14 cellular contexts compared by ENCODE assay signal in the genomic region with DNA sequence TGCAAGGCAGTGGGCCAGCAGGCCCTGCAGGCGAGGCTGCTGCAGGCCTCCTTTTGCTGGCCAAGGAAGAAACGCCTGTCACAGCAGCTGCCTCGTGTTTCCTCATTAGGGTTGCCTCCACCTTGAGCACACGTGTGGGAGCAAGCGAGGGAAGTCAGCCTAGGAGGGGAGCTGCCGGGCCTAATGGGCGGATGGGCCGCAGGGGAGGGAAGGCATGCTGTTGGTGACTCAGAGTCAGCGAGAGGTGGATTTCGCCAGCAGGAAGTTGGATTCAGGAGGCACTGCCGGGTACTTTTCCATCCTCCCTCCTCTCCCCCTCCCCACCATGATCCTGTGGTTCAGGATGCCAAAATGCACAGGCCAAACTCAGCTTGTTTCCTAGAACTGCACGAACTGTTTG.
A peak's percentile ranks its signal among the peaks of the same experiment; 100 is the strongest.
DNase-seq lines count a peak whose midpoint lies in the region; ATAC-seq and TF ChIP-seq lines count a peak whose summit lies in the region.
"Had no signal": no experiment of that assay in that cellular context is flagged by ENCODE, and none has a peak within 500 bp of the region (broad histone marks: within the 10 kb centered on the region; RNA-seq: fewer than 3 reads in every experiment).

No MANE protein-coding gene starts in this region.

- intact Hi-C loops in MCF 10A (cut with micrococcal nuclease) (no loop called here), mammary epithelial cell (cut with micrococcal nuclease) (no loop called here), vagina (cut with DNase I) (no loop called here)

- TF ChIP-seq POLR2A in vagina (IDR thresholded peaks at IDR 0.05): no peak

- no peak overlapping the region for H3K27ac ChIP-seq in mammary epithelial cell (ENCODE audit: insufficient read depth, low read depth, low read length)
- H3K27ac ChIP-seq in vagina: peak overlapping the region; percentile 55
- H3K27ac ChIP-seq: esophagus muscularis mucosa, ovary had no signal

- DNase-seq in MCF 10A (ENCODE audit: unreplicated experiment) (peak; percentile 70), mammary epithelial cell (no peak), glutamatergic neuron (peak; percentile 12), vagina (ENCODE audit: extremely low spot score in 2 of 2) (peak in 1 of 2 donors; percentile 91), NCI-H1092 (lab: John Stamatoyannopoulos, UW) (no peak), NCI-H82 treated with DMSO at 0.1 percent for 48 hours (lab: John Stamatoyannopoulos, UW; ENCODE audit: unreplicated experiment) (no peak)
- no peak for DNase-seq in activated CD4-positive, alpha-beta T cell treated with anti-CD3 and anti-CD28 coated beads, Interleukin-2, amount 50 U/mL, for 1 hour
- DNase-seq: activated naive CD4-positive, alpha-beta T cell treated with anti-CD3 and anti-CD28 coated beads for 36 hours; central memory CD4-positive, alpha-beta T cell; NCI-H524 treated with DMSO at 0.1 percent for 48 hours had no signal

- no peak overlapping the region for H2AFZ ChIP-seq in mammary epithelial cell (ENCODE audit: low read depth, low read length)

- H3K4me1 Mint-ChIP-seq in MCF 10A (ENCODE audit: insufficient read depth, unreplicated experiment) (no peaks in the 10 kb centered on the region), glutamatergic neuron (ENCODE audit: low read depth, unreplicated experiment) (no peaks in the 10 kb centered on the region)

- H3K9ac ChIP-seq in mammary epithelial cell (ENCODE audit: insufficient read depth, low read length): no peak overlapping the region

- H3K4me3 Mint-ChIP-seq in MCF 10A (ENCODE audit: unreplicated experiment) (no peak overlapping the region), glutamatergic neuron (ENCODE audit: unreplicated experiment) (no peak overlapping the region)
- H3K4me3 Mint-ChIP-seq: activated naive CD4-positive, alpha-beta T cell treated with anti-CD3 and anti-CD28 coated beads for 36 hours; mesothelial cell of epicardium had no signal

- H3K27me3 Mint-ChIP-seq in MCF 10A (ENCODE audit: insufficient read depth, unreplicated experiment): no peaks in the 10 kb centered on the region
- no peaks in the 10 kb centered on the region for H3K27me3 Mint-ChIP-seq in glutamatergic neuron (ENCODE audit: unreplicated experiment)

- H3K79me2 ChIP-seq in mammary epithelial cell (ENCODE audit: insufficient read depth, low read length): no peaks in the 10 kb centered on the region

- no peaks in the 10 kb centered on the region for H3K36me3 Mint-ChIP-seq in MCF 10A (ENCODE audit: insufficient read depth, unreplicated experiment)
- no peaks in the 10 kb centered on the region for H3K36me3 Mint-ChIP-seq in glutamatergic neuron (ENCODE audit: unreplicated experiment)
- H3K36me3 Mint-ChIP-seq: mesothelial cell of epicardium had no signal

- H3K4me2 ChIP-seq in mammary epithelial cell (ENCODE audit: insufficient read depth, low read depth, low read length): no peak overlapping the region

- no peak for TF ChIP-seq CTCF in MCF 10A (IDR thresholded peaks at IDR 0.05; ENCODE audit: unreplicated experiment)
- TF ChIP-seq CTCF in mammary epithelial cell (conservative IDR thresholded peaks at IDR 0.05 in 1 of 2, IDR thresholded peaks at IDR 0.05 in 1 of 2; ENCODE audit: extremely low read depth in 1 of 2, insufficient read depth in 1 of 2, low read depth in 1 of 2, low read length in 2 of 2): no peak
- no peak for TF ChIP-seq CTCF in glutamatergic neuron (IDR thresholded peaks at IDR 0.05; ENCODE audit: partially characterized antibody, unreplicated experiment)
- TF ChIP-seq CTCF in vagina (IDR thresholded peaks at IDR 0.05): no peak

- in situ Hi-C loops in mammary epithelial cell (cut with MboI; ENCODE audit: low sequenced_read_pairs in 2 of 2): no loop called here

- POLR2A ChIA-PET in MCF 10A (lab: Yijun Ruan, JAX): no interaction called here

- H3K4me1 ChIP-seq in mammary epithelial cell (ENCODE audit: insufficient read depth, low read length) (no peaks in the 10 kb centered on the region), vagina (peaks cover 13% of the 10 kb centered on the region)
- H3K4me1 ChIP-seq: esophagus muscularis mucosa had no signal

- peaks cover 7% of the 10 kb centered on the region for H3K9me3 Mint-ChIP-seq in MCF 10A (ENCODE audit: unreplicated experiment)
- no peaks in the 10 kb centered on the region for H3K9me3 Mint-ChIP-seq in glutamatergic neuron (ENCODE audit: unreplicated experiment)
- H3K9me3 Mint-ChIP-seq: activated naive CD4-positive, alpha-beta T cell treated with anti-CD3 and anti-CD28 coated beads for 36 hours had no signal

- H3K9me3 ChIP-seq in mammary epithelial cell (replicated peaks; ENCODE audit: insufficient read depth, low read length) (no peaks in the 10 kb centered on the region), vagina (no peaks in the 10 kb centered on the region)
- H3K9me3 ChIP-seq: esophagus muscularis mucosa, ovary had no signal

- 40% methylated on average over 1 of the region's 12 CpGs for WGBS in mammary epithelial cell (ENCODE audit: low coverage, missing lambda C conversion rate)

- CTCF ChIA-PET in MCF 10A (lab: Yijun Ruan, JAX) (interaction anchor here (0.6 to 0.7 kb wide), 3 partner anchors 56 to 468 kb away, joined by 3 to 4 read pairs (median 3); no protein-coding TSS in a partner anchor), mammary epithelial cell (lab: Charles Lee; ENCODE audit: low non-redundant PET) (no interaction called here)

- no peaks in the 10 kb centered on the region for H4K20me1 ChIP-seq in mammary epithelial cell (ENCODE audit: insufficient read depth, low read length)

- BruUV-seq in MCF 10A (replicated peaks; lab: Mats Ljungman, UMichigan): no TSS peak
- no TSS peak for BruUV-seq in mammary epithelial cell (replicated peaks; lab: Mats Ljungman, UMichigan)

- ATAC-seq in SK-N-SH treated with all-trans-retinoic acid at 6 μM for 48 hours: peak; percentile 51; the same call in 2 of the 3 replicates

- H3K27me3 ChIP-seq in mammary epithelial cell (ENCODE audit: insufficient read depth, low read length) (no peaks in the 10 kb centered on the region), vagina (no peaks in the 10 kb centered on the region)
- H3K27me3 ChIP-seq: esophagus muscularis mucosa, ovary had no signal

- H3K4me3 ChIP-seq in mammary epithelial cell (replicated peaks in 1 of 3; ENCODE audit: insufficient read depth in 1 of 3, low read depth in 2 of 3, low read length in 3 of 3): no peak overlapping the region
- H3K4me3 ChIP-seq in vagina: no peak overlapping the region
- H3K4me3 ChIP-seq: esophagus muscularis mucosa, ovary had no signal

- dilution Hi-C loops in mammary epithelial cell (cut with HindIII; ENCODE audit: low sequenced_read_pairs): no loop called here

- H3K36me3 ChIP-seq in mammary epithelial cell (ENCODE audit: insufficient read depth, low read length) (no peaks in the 10 kb centered on the region), vagina (no peaks in the 10 kb centered on the region)
- H3K36me3 ChIP-seq: esophagus muscularis mucosa, ovary had no signal

- H3K27ac Mint-ChIP-seq in MCF 10A (ENCODE audit: low read depth, unreplicated experiment) (no peak overlapping the region), glutamatergic neuron (ENCODE audit: unreplicated experiment) (no peak overlapping the region)
- H3K27ac Mint-ChIP-seq: activated naive CD4-positive, alpha-beta T cell treated with anti-CD3 and anti-CD28 coated beads for 36 hours; mesothelial cell of epicardium had no signal

TF ChIP-seq in SK-N-SH treated with all-trans-retinoic acid at 6 μM for 48 hours, 23 proteins besides CTCF, POLR2A, EP300 and RAD21:
- TF ChIP-seq ZC3H10 (CRISPR knock-in tag; IDR thresholded peaks at IDR 0.05) (no peak), RARB (CRISPR knock-in tag; IDR thresholded peaks at IDR 0.05) (no peak), CREB5 (CRISPR knock-in tag; IDR thresholded peaks at IDR 0.05; ENCODE audit: low read depth) (no peak), ARNTL (CRISPR knock-in tag; IDR thresholded peaks at IDR 0.05; ENCODE audit: borderline replicate concordance, low read depth) (no peak), CSDC2 (CRISPR knock-in tag; IDR thresholded peaks at IDR 0.05) (no peak)
- TF ChIP-seq, protein P1, sequence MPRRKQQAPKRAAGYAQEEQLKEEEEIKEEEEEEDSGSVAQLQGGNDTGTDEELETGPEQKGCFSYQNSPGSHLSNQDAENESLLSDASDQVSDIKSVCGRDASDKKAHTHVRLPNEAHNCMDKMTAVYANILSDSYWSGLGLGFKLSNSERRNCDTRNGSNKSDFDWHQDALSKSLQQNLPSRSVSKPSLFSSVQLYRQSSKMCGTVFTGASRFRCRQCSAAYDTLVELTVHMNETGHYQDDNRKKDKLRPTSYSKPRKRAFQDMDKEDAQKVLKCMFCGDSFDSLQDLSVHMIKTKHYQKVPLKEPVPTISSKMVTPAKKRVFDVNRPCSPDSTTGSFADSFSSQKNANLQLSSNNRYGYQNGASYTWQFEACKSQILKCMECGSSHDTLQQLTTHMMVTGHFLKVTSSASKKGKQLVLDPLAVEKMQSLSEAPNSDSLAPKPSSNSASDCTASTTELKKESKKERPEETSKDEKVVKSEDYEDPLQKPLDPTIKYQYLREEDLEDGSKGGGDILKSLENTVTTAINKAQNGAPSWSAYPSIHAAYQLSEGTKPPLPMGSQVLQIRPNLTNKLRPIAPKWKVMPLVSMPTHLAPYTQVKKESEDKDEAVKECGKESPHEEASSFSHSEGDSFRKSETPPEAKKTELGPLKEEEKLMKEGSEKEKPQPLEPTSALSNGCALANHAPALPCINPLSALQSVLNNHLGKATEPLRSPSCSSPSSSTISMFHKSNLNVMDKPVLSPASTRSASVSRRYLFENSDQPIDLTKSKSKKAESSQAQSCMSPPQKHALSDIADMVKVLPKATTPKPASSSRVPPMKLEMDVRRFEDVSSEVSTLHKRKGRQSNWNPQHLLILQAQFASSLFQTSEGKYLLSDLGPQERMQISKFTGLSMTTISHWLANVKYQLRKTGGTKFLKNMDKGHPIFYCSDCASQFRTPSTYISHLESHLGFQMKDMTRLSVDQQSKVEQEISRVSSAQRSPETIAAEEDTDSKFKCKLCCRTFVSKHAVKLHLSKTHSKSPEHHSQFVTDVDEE (CRISPR knock-in tag; IDR thresholded peaks at IDR 0.05): no peak

Comparison
In these comparisons a context has a peak if more than half of its experiments do, and no peak if none do; other contexts are left out.
1. DNase-seq: peak in MCF 10A (single experiment) and glutamatergic neuron (single experiment); none in mammary epithelial cell (single experiment), NCI-H1092 (single experiment), activated CD4-positive, alpha-beta T cell treated with anti-CD3 and anti-CD28 coated beads, Interleukin-2, amount 50 U/mL, for 1 hour (single experiment) and NCI-H82 treated with DMSO at 0.1 percent for 48 hours (single experiment).